ENCODE assay signal across 25 cellular contexts in genomic region chr17:50798424-50799344, GRCh38. TPM values are rescaled to one million over a fixed set of nuclear protein-coding genes. Genes with fewer than 3 reads are reported as not detected.
DNase-seq lines count a peak whose midpoint lies in the region; ATAC-seq and TF ChIP-seq lines count a peak whose summit lies in the region.
"Had no signal": no experiment of that assay in that cellular context is flagged by ENCODE, and none has a peak within 500 bp of the region (broad histone marks: within the 10 kb centered on the region; RNA-seq: fewer than 3 reads in every experiment).

No MANE protein-coding gene starts in this region.

- H3K4me3 ChIP-seq in breast epithelium (no peak overlapping the region), mucosa of descending colon (no peak overlapping the region), upper lobe of right lung (no peak overlapping the region), tibial nerve (no peak overlapping the region)
- H3K4me3 ChIP-seq: GM12878, lower lobe of right lung, uterus had no signal

- H3K27me3 ChIP-seq in breast epithelium, result no peaks in the 10 kb centered on the region
- H3K27me3 ChIP-seq in upper lobe of right lung, result no peaks in the 10 kb centered on the region
- H3K27me3 ChIP-seq in tibial nerve, result no peaks in the 10 kb centered on the region
- H3K27me3 ChIP-seq: uterus had no signal

- H3K4me3 Mint-ChIP-seq in activated naive CD8-positive, alpha-beta T cell treated with anti-CD3 and anti-CD28 coated beads for 36 hours, result no peak overlapping the region
- no peak overlapping the region for H3K4me3 Mint-ChIP-seq in activated naive CD8-positive, alpha-beta T cell treated with anti-CD3 and anti-CD28 coated beads, Interleukin-2, amount 50 U/mL, for 24 hours
- H3K4me3 Mint-ChIP-seq: activated CD4-positive, alpha-beta T cell treated with anti-CD3 and anti-CD28 coated beads for 36 hours; activated naive CD4-positive, alpha-beta T cell treated with anti-CD3 and anti-CD28 coated beads, Interleukin-2, amount 50 U/mL, for 24 hours; CD8-positive, alpha-beta T cell; naive thymus-derived CD8-positive, alpha-beta T cell; T-helper 2 cell treated with Interferon-gamma antibody and Interleukin-4, amounts not matched to agents 5 μg/mL and 100 μg/mL, for 36 hours had no signal

- no peaks in the 10 kb centered on the region for H3K4me1 Mint-ChIP-seq in activated naive CD8-positive, alpha-beta T cell treated with anti-CD3 and anti-CD28 coated beads for 36 hours
- no peaks in the 10 kb centered on the region for H3K4me1 Mint-ChIP-seq in activated naive CD8-positive, alpha-beta T cell treated with anti-CD3 and anti-CD28 coated beads, Interleukin-2, amount 50 U/mL, for 24 hours
- H3K4me1 Mint-ChIP-seq: activated CD4-positive, alpha-beta T cell treated with anti-CD3 and anti-CD28 coated beads for 36 hours; activated naive CD4-positive, alpha-beta T cell treated with anti-CD3 and anti-CD28 coated beads, Interleukin-2, amount 50 U/mL, for 24 hours had no signal

- DNase-seq in activated naive CD8-positive, alpha-beta T cell treated with anti-CD3 and anti-CD28 coated beads for 36 hours, result no peak
- no peak for DNase-seq in activated naive CD8-positive, alpha-beta T cell treated with anti-CD3 and anti-CD28 coated beads, Interleukin-2, amount 50 U/mL, for 24 hours
- DNase-seq in breast epithelium (ENCODE audit: low spot score in 2 of 2), result peak in 1 of 2 donors; percentile 82
- no peak for DNase-seq in mucosa of descending colon
- DNase-seq in upper lobe of right lung, result no peak
- DNase-seq in activated T-cell treated with anti-CD3 and anti-CD28 coated beads for 4 hours, result no peak
- DNase-seq in NCI-H774 (lab: John Stamatoyannopoulos, UW), result no peak
- DNase-seq in tibial nerve (ENCODE audit: low spot score in 2 of 2), result no peak
- DNase-seq: activated CD4-positive, alpha-beta T cell treated with anti-CD3 and anti-CD28 coated beads for 36 hours; CD8-positive, alpha-beta T cell; effector CD4-positive, alpha-beta T cell; foreskin fibroblast; GOT3; lower lobe of right lung; naive thymus-derived CD8-positive, alpha-beta T cell; NCI-H2081; NK-92 treated with Interleukin-12 subunit alpha and Interleukin-12 subunit beta, amount 100 ng/mL, for 24 hours; Right ventricle myocardium superior; stimulated activated CD4-positive, alpha-beta T cell treated with anti-CD3 and anti-CD28 coated beads, Interleukin-4, amount 100 ng/mL, for 1 hour; uterus had no signal

- no peak for ATAC-seq in activated naive CD8-positive, alpha-beta T cell treated with anti-CD3 and anti-CD28 coated beads, Interleukin-2, amount 50 U/mL, for 24 hours
- ATAC-seq in mucosa of descending colon, result peak; percentile 11
- ATAC-seq in upper lobe of right lung, result peak; percentile 8
- ATAC-seq: activated CD4-positive, alpha-beta T cell treated with anti-CD3 and anti-CD28 coated beads for 36 hours; CD8-positive, alpha-beta T cell; GM12878; naive thymus-derived CD8-positive, alpha-beta T cell had no signal

- no peaks in the 10 kb centered on the region for H3K36me3 Mint-ChIP-seq in activated naive CD8-positive, alpha-beta T cell treated with anti-CD3 and anti-CD28 coated beads for 36 hours
- no peaks in the 10 kb centered on the region for H3K36me3 Mint-ChIP-seq in activated naive CD8-positive, alpha-beta T cell treated with anti-CD3 and anti-CD28 coated beads, Interleukin-2, amount 50 U/mL, for 24 hours (ENCODE audit: low read depth)
- H3K36me3 Mint-ChIP-seq: activated naive CD4-positive, alpha-beta T cell treated with anti-CD3 and anti-CD28 coated beads, Interleukin-2, amount 50 U/mL, for 24 hours; CD8-positive, alpha-beta T cell; naive thymus-derived CD8-positive, alpha-beta T cell had no signal

- H3K27me3 Mint-ChIP-seq in activated naive CD8-positive, alpha-beta T cell treated with anti-CD3 and anti-CD28 coated beads for 36 hours, result no peaks in the 10 kb centered on the region
- H3K27me3 Mint-ChIP-seq in activated naive CD8-positive, alpha-beta T cell treated with anti-CD3 and anti-CD28 coated beads, Interleukin-2, amount 50 U/mL, for 24 hours, result no peaks in the 10 kb centered on the region
- H3K27me3 Mint-ChIP-seq: activated CD4-positive, alpha-beta T cell treated with anti-CD3 and anti-CD28 coated beads for 36 hours; activated naive CD4-positive, alpha-beta T cell treated with anti-CD3 and anti-CD28 coated beads, Interleukin-2, amount 50 U/mL, for 24 hours had no signal

- H3K9me3 ChIP-seq in breast epithelium (no peaks in the 10 kb centered on the region), mucosa of descending colon (no peaks in the 10 kb centered on the region), upper lobe of right lung (no peaks in the 10 kb centered on the region), tibial nerve (no peaks in the 10 kb centered on the region)
- H3K9me3 ChIP-seq: lower lobe of right lung, uterus had no signal

- WGBS in tibial nerve, 2 donors, result 85 to 87% methylated on average over 21 to 22 of the region's 22 CpGs

- no peak for TF ChIP-seq POLR2A in breast epithelium (IDR thresholded peaks at IDR 0.05)
- no peak for TF ChIP-seq POLR2A in tibial nerve (IDR thresholded peaks at IDR 0.05)

- TF ChIP-seq EP300 in tibial nerve (IDR thresholded peaks at IDR 0.05), result no peak

- H3K36me3 ChIP-seq in breast epithelium, result no peaks in the 10 kb centered on the region
- H3K36me3 ChIP-seq in mucosa of descending colon (ENCODE audit: low read depth), result no peaks in the 10 kb centered on the region
- no peaks in the 10 kb centered on the region for H3K36me3 ChIP-seq in upper lobe of right lung
- no peaks in the 10 kb centered on the region for H3K36me3 ChIP-seq in tibial nerve
- H3K36me3 ChIP-seq: lower lobe of right lung, uterus had no signal

- no peaks in the 10 kb centered on the region for H3K9me3 Mint-ChIP-seq in activated naive CD8-positive, alpha-beta T cell treated with anti-CD3 and anti-CD28 coated beads for 36 hours
- H3K9me3 Mint-ChIP-seq in activated naive CD8-positive, alpha-beta T cell treated with anti-CD3 and anti-CD28 coated beads, Interleukin-2, amount 50 U/mL, for 24 hours, result no peaks in the 10 kb centered on the region
- H3K9me3 Mint-ChIP-seq: activated naive CD4-positive, alpha-beta T cell treated with anti-CD3 and anti-CD28 coated beads, Interleukin-2, amount 50 U/mL, for 24 hours; CD8-positive, alpha-beta T cell; naive thymus-derived CD8-positive, alpha-beta T cell; T-helper 2 cell treated with Interferon-gamma antibody and Interleukin-4, amounts not matched to agents 5 μg/mL and 100 μg/mL, for 36 hours had no signal

- H3K4me1 ChIP-seq in breast epithelium, result no peaks in the 10 kb centered on the region
- no peaks in the 10 kb centered on the region for H3K4me1 ChIP-seq in mucosa of descending colon (ENCODE audit: low read depth)
- no peaks in the 10 kb centered on the region for H3K4me1 ChIP-seq in upper lobe of right lung
- H3K4me1 ChIP-seq in tibial nerve, result peaks cover 0 to 3% (median 0%) of the 10 kb centered on the region in 4 donors
- H3K4me1 ChIP-seq: lower lobe of right lung, uterus had no signal

- TF ChIP-seq CTCF in breast epithelium (IDR thresholded peaks at IDR 0.05) (no peak), mucosa of descending colon (IDR thresholded peaks at IDR 0.05) (no peak), upper lobe of right lung (IDR thresholded peaks at IDR 0.05) (no peak), tibial nerve (IDR thresholded peaks at IDR 0.05) (no peak)

- intact Hi-C loops in breast epithelium (cut with DNase I; ENCODE audit: low total_unique reads) (no loop called here), mucosa of descending colon (cut with DNase I, micrococcal nuclease) (no loop called here), upper lobe of right lung (cut with DNase I) (no loop called here)

- H3K27ac ChIP-seq in breast epithelium (peak overlapping the region; percentile 73 to 87), upper lobe of right lung (no peak overlapping the region), tibial nerve (no peak overlapping the region)
- H3K27ac ChIP-seq: lower lobe of right lung, uterus had no signal

- H3K27ac Mint-ChIP-seq in activated naive CD8-positive, alpha-beta T cell treated with anti-CD3 and anti-CD28 coated beads for 36 hours, result peak overlapping the region; percentile 31
- H3K27ac Mint-ChIP-seq in activated naive CD8-positive, alpha-beta T cell treated with anti-CD3 and anti-CD28 coated beads, Interleukin-2, amount 50 U/mL, for 24 hours, result no peak overlapping the region
- H3K27ac Mint-ChIP-seq: activated CD4-positive, alpha-beta T cell treated with anti-CD3 and anti-CD28 coated beads for 36 hours; activated naive CD4-positive, alpha-beta T cell treated with anti-CD3 and anti-CD28 coated beads, Interleukin-2, amount 50 U/mL, for 24 hours; CD8-positive, alpha-beta T cell; T-helper 2 cell treated with Interferon-gamma antibody and Interleukin-4, amounts not matched to agents 5 μg/mL and 100 μg/mL, for 36 hours had no signal

RNA-seq across cellular contexts. Expression of gene ANKRD40CL, which starts 31.4 kb away (rescaled TPM):
- total RNA-seq in activated naive CD8-positive, alpha-beta T cell treated with anti-CD3 and anti-CD28 coated beads for 36 hours, result not detected
- total RNA-seq in breast epithelium (not detected), mucosa of descending colon (10 to 100 TPM; 32.2 to 96.7 (median 57.6) TPM), upper lobe of right lung (not detected), tibial nerve (not detected)
- total RNA-seq: activated CD4-positive, alpha-beta T cell treated with anti-CD3 and anti-CD28 coated beads for 36 hours; CD8-positive, alpha-beta T cell; GM12878; HT1080; lower lobe of right lung; naive thymus-derived CD8-positive, alpha-beta T cell; renal cortical epithelial cell; Right ventricle myocardium superior; uterus had no signal

RNA-seq across cellular contexts. Expression of gene WFIKKN2, which starts 36.7 kb away (rescaled TPM):
- total RNA-seq in activated naive CD8-positive, alpha-beta T cell treated with anti-CD3 and anti-CD28 coated beads for 36 hours, result not detected
- total RNA-seq in breast epithelium (not detected), mucosa of descending colon (under 1 TPM; 0.07 to 0.76 (median 0.17) TPM), upper lobe of right lung (0.69 TPM), tibial nerve (1 to 10 TPM in 3 of 4 donors, not detected in 1; 1.0 to 2.2 (median 1.2) TPM)
- total RNA-seq: activated CD4-positive, alpha-beta T cell treated with anti-CD3 and anti-CD28 coated beads for 36 hours; CD8-positive, alpha-beta T cell; HT1080; naive thymus-derived CD8-positive, alpha-beta T cell; renal cortical epithelial cell had no signal

Comparison
In these comparisons a context has a peak if more than half of its experiments do, and no peak if none do; other contexts are left out.
1. H3K27ac ChIP-seq: peak in breast epithelium (2 of 2); none in upper lobe of right lung (single experiment) and tibial nerve (0 of 4).
2. RNA of gene ANKRD40CL, which starts 31.4 kb away (total RNA-seq): 32.2 to 96.7 TPM in mucosa of descending colon; not detected in activated naive CD8-positive, alpha-beta T cell treated with anti-CD3 and anti-CD28 coated beads for 36 hours, not detected in breast epithelium, not detected in upper lobe of right lung (single experiment) and not detected in tibial nerve; every median in the first group is over 10 times any median in the second.